23 cellular contexts compared by ENCODE assay signal in genomic region chr5:173626501-173626812, GRCh38. TPM values are rescaled to one million over a fixed set of nuclear protein-coding genes. Genes with fewer than 3 reads are reported as not detected.
DNase-seq lines count a peak whose midpoint lies in the region; ATAC-seq lines count a peak whose summit lies in the region.
"Had no signal": no experiment of that assay in that cellular context is flagged by ENCODE, and none has a peak within 500 bp of the region (broad histone marks: within the 10 kb centered on the region; RNA-seq: fewer than 3 reads in every experiment).

No MANE protein-coding gene starts in this region.

- intact Hi-C loops in Right ventricle myocardium superior (cut with DNase I): loop anchor here (10.0 kb wide), 1 partner anchor 688 kb away; no protein-coding TSS in a partner anchor
- intact Hi-C loops in Right ventricle myocardium inferior (cut with DNase I): loop anchor here (5.0 kb wide), 1 partner anchor 41 kb away; no protein-coding TSS in a partner anchor

- peak; percentile 23 for ATAC-seq in Right ventricle myocardium superior (ENCODE audit: poor library complexity)
- no peak for ATAC-seq in Right ventricle myocardium inferior
- ATAC-seq in GM19351 (IDR thresholded peaks at IDR 0.05; ENCODE audit: unreplicated experiment): no peak
- ATAC-seq: natural killer cell treated with Interleukin-12 subunit alpha and Interleukin-12 subunit beta and Interleukin-15 and Interleukin-18, amount 100 ng/mL, for 72 hours had no signal

- DNase-seq in Right ventricle myocardium superior: no peak
- no peak for DNase-seq in Right ventricle myocardium inferior (ENCODE audit: missing footprints)
- peak in 39 of 58 donors; percentile 15 to 83 (median 43) for DNase-seq in anterior cingulate cortex (lab: John Stamatoyannopoulos, UW)
- peak; percentile 82 for DNase-seq in medulla oblongata (ENCODE audit: extremely low spot score)
- DNase-seq in superior temporal gyrus (ENCODE audit: extremely low spot score): peak; percentile 79
- no peak for DNase-seq in activated gamma-delta T cell treated with Interleukin-2 at 50 U/mL for 16 hours
- no peak for DNase-seq in NCI-H2227 (lab: John Stamatoyannopoulos, UW; ENCODE audit: unreplicated experiment)
- DNase-seq: 8988T; activated B cell treated with CpG ODN at 0.5 μM for 24 hours; activated CD4-positive, alpha-beta T cell treated with anti-CD3 and anti-CD28 coated beads, Interleukin-2, amount 50 U/mL, for 48 hours; BE2C; brain microvascular endothelial cell; Caco-2; cortex of kidney; GM23248; NCI-H1417; NCI-H510A treated with DMSO at 0.1 percent for 48 hours; small intestine; stimulated activated naive CD4-positive, alpha-beta T cell; T-helper 9 cell; thyroid gland had no signal

RNA-seq across cellular contexts. Expression of gene BOD1, which starts 10.0 kb away (rescaled TPM):
- total RNA-seq in Right ventricle myocardium superior (47.0 TPM), Right ventricle myocardium inferior (46.4 TPM)

Comparison
In these comparisons a context has a peak if more than half of its experiments do, and no peak if none do; other contexts are left out.
1. DNase-seq: peak in anterior cingulate cortex (39 of 58), medulla oblongata (single experiment) and superior temporal gyrus (single experiment); none in Right ventricle myocardium superior (single experiment), Right ventricle myocardium inferior (single experiment), activated gamma-delta T cell treated with Interleukin-2 at 50 U/mL for 16 hours (single experiment) and NCI-H2227 (single experiment).